ENCODE assay signal across 19 cellular contexts in genomic region chr5:68375540-68375939, GRCh38.
DNase-seq lines count a peak whose midpoint lies in the region; ATAC-seq and TF ChIP-seq lines count a peak whose summit lies in the region.
"Had no signal": no experiment of that assay in that cellular context is flagged by ENCODE, and none has a peak within 500 bp of the region (broad histone marks: within the 10 kb centered on the region; RNA-seq: fewer than 3 reads in every experiment).

No MANE protein-coding gene starts in this region.

- no peaks in the 10 kb centered on the region for H3K4me1 Mint-ChIP-seq in type B pancreatic cell (ENCODE audit: unreplicated experiment)

- H3K9ac ChIP-seq in adipocyte (ENCODE audit: low read length), result peak overlapping the region; percentile 47

- peaks cover 57% of the 10 kb centered on the region for H3K4me1 ChIP-seq in adipocyte (ENCODE audit: control insufficient read depth, insufficient read depth, low read length)
- H3K4me1 ChIP-seq: Caco-2 had no signal

- H3K4me3 ChIP-seq in adipocyte (ENCODE audit: low read length), result no peak overlapping the region
- H3K4me3 ChIP-seq: MG63 had no signal

- H3K9me3 Mint-ChIP-seq in type B pancreatic cell, result peaks cover 5% of the 10 kb centered on the region
- H3K9me3 Mint-ChIP-seq: CD8-positive, alpha-beta T cell had no signal

- no peak for TF ChIP-seq CTCF in type B pancreatic cell (conservative IDR thresholded peaks at IDR 0.05)

- ATAC-seq in left lobe of liver (peak; percentile 58), GM21360 (IDR thresholded peaks at IDR 0.05; ENCODE audit: unreplicated experiment) (no peak)
- ATAC-seq: CD8-positive, alpha-beta T cell had no signal

- H3K27me3 ChIP-seq in adipocyte (replicated peaks; ENCODE audit: control insufficient read depth, insufficient read depth, low read length), result no peaks in the 10 kb centered on the region
- H3K27me3 ChIP-seq: MG63 had no signal

- peaks cover 5% of the 10 kb centered on the region for H3K27me3 Mint-ChIP-seq in type B pancreatic cell

- H3K36me3 ChIP-seq in adipocyte (ENCODE audit: control insufficient read depth, insufficient read depth, low read length, severe bottlenecking), result no peaks in the 10 kb centered on the region
- H3K36me3 ChIP-seq: MG63 had no signal

- no peaks in the 10 kb centered on the region for H3K36me3 Mint-ChIP-seq in type B pancreatic cell
- H3K36me3 Mint-ChIP-seq: CD8-positive, alpha-beta T cell had no signal

- DNase-seq in DMS79 treated with DMSO at 0.1 percent for 48 hours (lab: John Stamatoyannopoulos, UW), result peak; percentile 7
- DNase-seq in DMS79 (lab: John Stamatoyannopoulos, UW), result no peak
- DNase-seq in NCI-H1048 (lab: John Stamatoyannopoulos, UW), result peak; percentile 66
- no peak for DNase-seq in adipocyte (ENCODE audit: low read depth)
- DNase-seq in left lobe of liver (ENCODE audit: low spot score), result no peak
- no peak for DNase-seq in SKM-1 treated with dmso at 0.1 percent for 144 hours (lab: John Stamatoyannopoulos, UW; ENCODE audit: unreplicated experiment)
- DNase-seq in type B pancreatic cell (ENCODE audit: extremely low spot score, unreplicated experiment), result no peak
- DNase-seq: Caco-2; CD8-positive, alpha-beta T cell; DMS 273 treated with DMSO at 0.1 percent for 48 hours; DND-41; KBM-7; MG63; NCI-H2029; NCI-H226; RPMI8226; SHP77 had no signal

- H3K4me3 Mint-ChIP-seq in type B pancreatic cell, result no peak overlapping the region
- H3K4me3 Mint-ChIP-seq: B cell; CD8-positive, alpha-beta T cell had no signal

- H3K27ac Mint-ChIP-seq in type B pancreatic cell, result no peak overlapping the region
- H3K27ac Mint-ChIP-seq: B cell; CD8-positive, alpha-beta T cell had no signal

- H3K9me3 ChIP-seq in adipocyte (ENCODE audit: control insufficient read depth, low read length), result no peaks in the 10 kb centered on the region
- H3K9me3 ChIP-seq: Caco-2, MG63 had no signal

Comparison
In these comparisons a context has a peak if more than half of its experiments do, and no peak if none do; other contexts are left out.
1. DNase-seq: peak in DMS79 treated with DMSO at 0.1 percent for 48 hours (single experiment) and NCI-H1048 (single experiment); none in DMS79 (single experiment), adipocyte (single experiment), left lobe of liver (single experiment), SKM-1 treated with dmso at 0.1 percent for 144 hours (single experiment) and type B pancreatic cell (single experiment).